ENCODE assay signal across 1 cellular context in the genomic region with DNA sequence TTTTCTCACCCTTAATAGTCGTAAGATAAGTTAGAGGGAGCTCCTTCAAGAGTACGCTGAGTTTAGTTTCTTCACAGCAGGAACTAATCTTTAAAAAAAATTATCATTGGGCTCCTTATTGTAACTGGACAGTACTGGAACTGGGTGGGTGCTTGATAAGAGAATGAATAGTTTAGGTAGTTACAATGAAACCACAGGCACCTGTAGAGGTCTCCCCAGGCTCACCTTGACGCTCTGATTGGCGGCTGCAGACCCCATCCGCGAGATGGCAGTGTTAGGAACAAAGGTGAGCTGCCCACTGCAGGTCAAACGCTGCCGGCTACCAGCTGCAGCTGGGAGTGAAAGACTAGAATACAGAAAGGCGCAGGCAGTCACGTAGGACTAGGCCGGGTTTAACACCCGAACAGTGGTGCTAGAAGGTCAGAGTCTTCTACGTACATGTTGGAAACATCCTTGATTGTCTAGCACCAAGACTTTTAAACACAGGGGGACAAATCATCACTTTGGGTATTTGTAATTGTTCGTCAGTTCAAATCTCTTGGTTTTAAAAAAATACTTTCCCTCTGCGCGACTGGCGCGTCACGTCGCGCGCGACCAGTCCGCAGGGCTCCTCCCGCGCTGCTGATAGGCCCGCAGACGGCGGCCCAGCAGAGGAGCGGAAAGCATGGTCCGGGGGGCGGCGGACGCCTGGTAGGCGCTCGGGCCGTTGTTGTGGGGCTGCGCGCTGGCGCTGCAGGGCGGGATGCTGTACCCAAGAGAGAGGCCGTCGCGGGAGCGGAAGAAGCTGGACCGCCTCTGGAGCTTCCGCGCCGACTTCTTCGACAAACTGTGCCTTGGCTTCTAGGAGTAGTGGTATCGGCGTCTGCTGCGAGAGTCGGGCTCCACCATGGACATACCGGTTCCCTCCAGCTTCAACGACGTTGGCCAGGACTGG.
TF ChIP-seq lines count a peak whose summit lies in the region.

No MANE protein-coding gene starts in this region.

TF ChIP-seq in WTC11, 78 proteins besides CTCF, POLR2A, EP300 and RAD21 (continued from another document):
- no peak for TF ChIP-seq ZSCAN18 (CRISPR knock-in tag; IDR thresholded peaks at IDR 0.05)
- no peak for TF ChIP-seq TCF7 (CRISPR knock-in tag; IDR thresholded peaks at IDR 0.05; ENCODE audit: low read depth)
- peak; percentile 37; the same call in 1 of the 2 replicates for TF ChIP-seq NFYB (CRISPR knock-in tag; conservative IDR thresholded peaks at IDR 0.05; ENCODE audit: low read depth)
- TF ChIP-seq NR2C2 (CRISPR knock-in tag; IDR thresholded peaks at IDR 0.05), result no peak
- TF ChIP-seq, protein P1, sequence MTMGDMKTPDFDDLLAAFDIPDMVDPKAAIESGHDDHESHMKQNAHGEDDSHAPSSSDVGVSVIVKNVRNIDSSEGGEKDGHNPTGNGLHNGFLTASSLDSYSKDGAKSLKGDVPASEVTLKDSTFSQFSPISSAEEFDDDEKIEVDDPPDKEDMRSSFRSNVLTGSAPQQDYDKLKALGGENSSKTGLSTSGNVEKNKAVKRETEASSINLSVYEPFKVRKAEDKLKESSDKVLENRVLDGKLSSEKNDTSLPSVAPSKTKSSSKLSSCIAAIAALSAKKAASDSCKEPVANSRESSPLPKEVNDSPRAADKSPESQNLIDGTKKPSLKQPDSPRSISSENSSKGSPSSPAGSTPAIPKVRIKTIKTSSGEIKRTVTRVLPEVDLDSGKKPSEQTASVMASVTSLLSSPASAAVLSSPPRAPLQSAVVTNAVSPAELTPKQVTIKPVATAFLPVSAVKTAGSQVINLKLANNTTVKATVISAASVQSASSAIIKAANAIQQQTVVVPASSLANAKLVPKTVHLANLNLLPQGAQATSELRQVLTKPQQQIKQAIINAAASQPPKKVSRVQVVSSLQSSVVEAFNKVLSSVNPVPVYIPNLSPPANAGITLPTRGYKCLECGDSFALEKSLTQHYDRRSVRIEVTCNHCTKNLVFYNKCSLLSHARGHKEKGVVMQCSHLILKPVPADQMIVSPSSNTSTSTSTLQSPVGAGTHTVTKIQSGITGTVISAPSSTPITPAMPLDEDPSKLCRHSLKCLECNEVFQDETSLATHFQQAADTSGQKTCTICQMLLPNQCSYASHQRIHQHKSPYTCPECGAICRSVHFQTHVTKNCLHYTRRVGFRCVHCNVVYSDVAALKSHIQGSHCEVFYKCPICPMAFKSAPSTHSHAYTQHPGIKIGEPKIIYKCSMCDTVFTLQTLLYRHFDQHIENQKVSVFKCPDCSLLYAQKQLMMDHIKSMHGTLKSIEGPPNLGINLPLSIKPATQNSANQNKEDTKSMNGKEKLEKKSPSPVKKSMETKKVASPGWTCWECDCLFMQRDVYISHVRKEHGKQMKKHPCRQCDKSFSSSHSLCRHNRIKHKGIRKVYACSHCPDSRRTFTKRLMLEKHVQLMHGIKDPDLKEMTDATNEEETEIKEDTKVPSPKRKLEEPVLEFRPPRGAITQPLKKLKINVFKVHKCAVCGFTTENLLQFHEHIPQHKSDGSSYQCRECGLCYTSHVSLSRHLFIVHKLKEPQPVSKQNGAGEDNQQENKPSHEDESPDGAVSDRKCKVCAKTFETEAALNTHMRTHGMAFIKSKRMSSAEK (CRISPR knock-in tag; IDR thresholded peaks at IDR 0.05; ENCODE audit: borderline replicate concordance), result no peak
- TF ChIP-seq, protein P2, sequence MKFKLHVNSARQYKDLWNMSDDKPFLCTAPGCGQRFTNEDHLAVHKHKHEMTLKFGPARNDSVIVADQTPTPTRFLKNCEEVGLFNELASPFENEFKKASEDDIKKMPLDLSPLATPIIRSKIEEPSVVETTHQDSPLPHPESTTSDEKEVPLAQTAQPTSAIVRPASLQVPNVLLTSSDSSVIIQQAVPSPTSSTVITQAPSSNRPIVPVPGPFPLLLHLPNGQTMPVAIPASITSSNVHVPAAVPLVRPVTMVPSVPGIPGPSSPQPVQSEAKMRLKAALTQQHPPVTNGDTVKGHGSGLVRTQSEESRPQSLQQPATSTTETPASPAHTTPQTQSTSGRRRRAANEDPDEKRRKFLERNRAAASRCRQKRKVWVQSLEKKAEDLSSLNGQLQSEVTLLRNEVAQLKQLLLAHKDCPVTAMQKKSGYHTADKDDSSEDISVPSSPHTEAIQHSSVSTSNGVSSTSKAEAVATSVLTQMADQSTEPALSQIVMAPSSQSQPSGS (CRISPR knock-in tag; IDR thresholded peaks at IDR 0.05; ENCODE audit: borderline replicate concordance, low read depth), result no peak
- TF ChIP-seq MYBL2 (CRISPR knock-in tag; IDR thresholded peaks at IDR 0.05), result peak; percentile 65; the same call in 1 of the 2 replicates
- TF ChIP-seq NFATC4 (CRISPR knock-in tag; IDR thresholded peaks at IDR 0.05), result no peak
- TF ChIP-seq, protein P3, sequence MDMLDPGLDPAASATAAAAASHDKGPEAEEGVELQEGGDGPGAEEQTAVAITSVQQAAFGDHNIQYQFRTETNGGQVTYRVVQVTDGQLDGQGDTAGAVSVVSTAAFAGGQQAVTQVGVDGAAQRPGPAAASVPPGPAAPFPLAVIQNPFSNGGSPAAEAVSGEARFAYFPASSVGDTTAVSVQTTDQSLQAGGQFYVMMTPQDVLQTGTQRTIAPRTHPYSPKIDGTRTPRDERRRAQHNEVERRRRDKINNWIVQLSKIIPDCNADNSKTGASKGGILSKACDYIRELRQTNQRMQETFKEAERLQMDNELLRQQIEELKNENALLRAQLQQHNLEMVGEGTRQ (CRISPR knock-in tag; IDR thresholded peaks at IDR 0.05), result no peak
- no peak for TF ChIP-seq ATF3 (CRISPR knock-in tag; conservative IDR thresholded peaks at IDR 0.05)
- TF ChIP-seq CREM (CRISPR knock-in tag; IDR thresholded peaks at IDR 0.05), result no peak; the same call in 1 of the 2 replicates
- no peak for TF ChIP-seq NR1H2 (CRISPR knock-in tag; IDR thresholded peaks at IDR 0.05)
- TF ChIP-seq, protein P4, sequence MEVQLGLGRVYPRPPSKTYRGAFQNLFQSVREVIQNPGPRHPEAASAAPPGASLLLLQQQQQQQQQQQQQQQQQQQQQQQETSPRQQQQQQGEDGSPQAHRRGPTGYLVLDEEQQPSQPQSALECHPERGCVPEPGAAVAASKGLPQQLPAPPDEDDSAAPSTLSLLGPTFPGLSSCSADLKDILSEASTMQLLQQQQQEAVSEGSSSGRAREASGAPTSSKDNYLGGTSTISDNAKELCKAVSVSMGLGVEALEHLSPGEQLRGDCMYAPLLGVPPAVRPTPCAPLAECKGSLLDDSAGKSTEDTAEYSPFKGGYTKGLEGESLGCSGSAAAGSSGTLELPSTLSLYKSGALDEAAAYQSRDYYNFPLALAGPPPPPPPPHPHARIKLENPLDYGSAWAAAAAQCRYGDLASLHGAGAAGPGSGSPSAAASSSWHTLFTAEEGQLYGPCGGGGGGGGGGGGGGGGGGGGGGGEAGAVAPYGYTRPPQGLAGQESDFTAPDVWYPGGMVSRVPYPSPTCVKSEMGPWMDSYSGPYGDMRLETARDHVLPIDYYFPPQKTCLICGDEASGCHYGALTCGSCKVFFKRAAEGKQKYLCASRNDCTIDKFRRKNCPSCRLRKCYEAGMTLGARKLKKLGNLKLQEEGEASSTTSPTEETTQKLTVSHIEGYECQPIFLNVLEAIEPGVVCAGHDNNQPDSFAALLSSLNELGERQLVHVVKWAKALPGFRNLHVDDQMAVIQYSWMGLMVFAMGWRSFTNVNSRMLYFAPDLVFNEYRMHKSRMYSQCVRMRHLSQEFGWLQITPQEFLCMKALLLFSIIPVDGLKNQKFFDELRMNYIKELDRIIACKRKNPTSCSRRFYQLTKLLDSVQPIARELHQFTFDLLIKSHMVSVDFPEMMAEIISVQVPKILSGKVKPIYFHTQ (CRISPR knock-in tag; IDR thresholded peaks at IDR 0.05), result no peak
- peak; percentile 34; the same call in 1 of the 2 replicates for TF ChIP-seq FOXP1 (CRISPR knock-in tag; IDR thresholded peaks at IDR 0.05; ENCODE audit: borderline replicate concordance)
- TF ChIP-seq, protein P5, sequence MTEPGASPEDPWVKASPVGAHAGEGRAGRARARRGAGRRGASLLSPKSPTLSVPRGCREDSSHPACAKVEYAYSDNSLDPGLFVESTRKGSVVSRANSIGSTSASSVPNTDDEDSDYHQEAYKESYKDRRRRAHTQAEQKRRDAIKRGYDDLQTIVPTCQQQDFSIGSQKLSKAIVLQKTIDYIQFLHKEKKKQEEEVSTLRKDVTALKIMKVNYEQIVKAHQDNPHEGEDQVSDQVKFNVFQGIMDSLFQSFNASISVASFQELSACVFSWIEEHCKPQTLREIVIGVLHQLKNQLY (CRISPR knock-in tag; IDR thresholded peaks at IDR 0.05), result no peak
- TF ChIP-seq FOXK1 (CRISPR knock-in tag; IDR thresholded peaks at IDR 0.05), result peak; percentile 36; the same call in 1 of the 2 replicates
- no peak for TF ChIP-seq GABPB1 (CRISPR knock-in tag; IDR thresholded peaks at IDR 0.05)
- no peak for TF ChIP-seq ERG (CRISPR knock-in tag; IDR thresholded peaks at IDR 0.05)
- TF ChIP-seq, protein P6, sequence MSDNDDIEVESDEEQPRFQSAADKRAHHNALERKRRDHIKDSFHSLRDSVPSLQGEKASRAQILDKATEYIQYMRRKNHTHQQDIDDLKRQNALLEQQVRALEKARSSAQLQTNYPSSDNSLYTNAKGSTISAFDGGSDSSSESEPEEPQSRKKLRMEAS (CRISPR knock-in tag; IDR thresholded peaks at IDR 0.05), result peak; percentile 63
- no peak for TF ChIP-seq SMAD4 (CRISPR knock-in tag; IDR thresholded peaks at IDR 0.05)
- TF ChIP-seq PREB (CRISPR knock-in tag; IDR thresholded peaks at IDR 0.05; ENCODE audit: borderline replicate concordance), result no peak
- TF ChIP-seq JUN (CRISPR knock-in tag; IDR thresholded peaks at IDR 0.05), result no peak
- TF ChIP-seq KAT7 (CRISPR knock-in tag; IDR thresholded peaks at IDR 0.05; ENCODE audit: borderline replicate concordance), result no peak
- TF ChIP-seq NFE2L1 (CRISPR knock-in tag; IDR thresholded peaks at IDR 0.05), result no peak
- no peak for TF ChIP-seq ZNF423 (CRISPR knock-in tag; IDR thresholded peaks at IDR 0.05)
- no peak for TF ChIP-seq ZNF512 (CRISPR knock-in tag; IDR thresholded peaks at IDR 0.05; ENCODE audit: borderline replicate concordance)
- TF ChIP-seq SMAD3 (CRISPR knock-in tag; IDR thresholded peaks at IDR 0.05; ENCODE audit: borderline replicate concordance), result no peak
- no peak for TF ChIP-seq EMX1 (CRISPR knock-in tag; IDR thresholded peaks at IDR 0.05)
- TF ChIP-seq OVOL2 (CRISPR knock-in tag; IDR thresholded peaks at IDR 0.05; ENCODE audit: borderline replicate concordance), result no peak
- TF ChIP-seq, protein P7, sequence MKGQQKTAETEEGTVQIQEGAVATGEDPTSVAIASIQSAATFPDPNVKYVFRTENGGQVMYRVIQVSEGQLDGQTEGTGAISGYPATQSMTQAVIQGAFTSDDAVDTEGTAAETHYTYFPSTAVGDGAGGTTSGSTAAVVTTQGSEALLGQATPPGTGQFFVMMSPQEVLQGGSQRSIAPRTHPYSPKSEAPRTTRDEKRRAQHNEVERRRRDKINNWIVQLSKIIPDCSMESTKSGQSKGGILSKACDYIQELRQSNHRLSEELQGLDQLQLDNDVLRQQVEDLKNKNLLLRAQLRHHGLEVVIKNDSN (CRISPR knock-in tag; IDR thresholded peaks at IDR 0.05), result no peak
- TF ChIP-seq, protein P8, sequence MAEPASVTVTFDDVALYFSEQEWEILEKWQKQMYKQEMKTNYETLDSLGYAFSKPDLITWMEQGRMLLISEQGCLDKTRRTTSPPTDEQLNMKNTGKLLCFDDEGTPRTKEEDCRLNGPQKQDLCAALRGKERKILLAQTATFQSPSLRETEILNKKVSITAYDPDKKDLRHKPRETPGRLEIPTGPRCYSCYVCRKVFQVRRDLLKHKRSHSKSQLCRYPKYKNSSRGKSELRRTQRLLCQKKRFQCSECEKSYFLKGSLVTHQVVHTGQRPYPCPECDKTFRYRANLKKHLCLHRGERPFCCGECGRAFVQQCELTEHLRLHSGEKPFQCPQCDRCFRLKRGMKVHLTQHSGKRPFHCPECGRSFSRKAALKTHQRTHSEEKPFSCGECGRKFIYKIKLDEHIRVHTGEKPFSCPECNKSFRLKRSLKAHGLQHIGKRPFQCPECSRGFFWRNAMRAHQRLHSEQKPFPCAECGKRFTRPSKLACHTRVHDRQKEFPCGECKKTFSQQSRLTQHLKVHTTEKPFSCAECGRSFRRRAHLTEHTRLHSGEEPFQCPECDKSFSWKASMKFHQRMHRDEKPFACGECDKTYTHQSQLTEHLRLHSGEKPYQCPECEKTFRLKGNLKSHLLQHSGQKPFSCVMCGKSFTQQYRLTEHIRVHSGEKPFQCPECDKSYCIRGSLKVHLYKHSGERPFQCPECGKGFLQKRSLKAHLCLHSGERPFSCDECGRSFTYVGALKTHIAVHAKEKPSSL (CRISPR knock-in tag; conservative IDR thresholded peaks at IDR 0.05), result no peak
